9 cellular contexts compared by ENCODE assay signal in genomic region chr15:92624401-92624991, GRCh38. TPM values are rescaled to one million over a fixed set of nuclear protein-coding genes. Genes with fewer than 3 reads are reported as not detected.
A peak's percentile ranks its signal among the peaks of the same experiment; 100 is the strongest.
DNase-seq lines count a peak whose midpoint lies in the region; ATAC-seq and TF ChIP-seq lines count a peak whose summit lies in the region.
"Had no signal": no experiment of that assay in that cellular context is flagged by ENCODE, and none has a peak within 500 bp of the region (broad histone marks: within the 10 kb centered on the region; RNA-seq: fewer than 3 reads in every experiment).

No MANE protein-coding gene starts in this region.

- H3K27me3 Mint-ChIP-seq in activated CD8-positive, alpha-beta T cell treated with anti-CD3 and anti-CD28 coated beads for 36 hours, result peaks cover 4% of the 10 kb centered on the region
- H3K27me3 Mint-ChIP-seq in activated CD8-positive, alpha-beta T cell treated with anti-CD3 and anti-CD28 coated beads, Interleukin-2, amount 10 ng/mL, durations not matched to agents 7 days and 5 days (ENCODE audit: low read depth), result no peaks in the 10 kb centered on the region
- H3K27me3 Mint-ChIP-seq in type B pancreatic cell (no peaks in the 10 kb centered on the region), T-cell (no peaks in the 10 kb centered on the region), natural killer cell (ENCODE audit: low read depth in 2 of 2) (peaks cover 0 to 4% of the 10 kb centered on the region in 2 donors)

- peak overlapping the region; percentile 23 for H3K27ac Mint-ChIP-seq in activated CD8-positive, alpha-beta T cell treated with anti-CD3 and anti-CD28 coated beads for 36 hours
- H3K27ac Mint-ChIP-seq in activated CD8-positive, alpha-beta T cell treated with anti-CD3 and anti-CD28 coated beads, Interleukin-2, amount 10 ng/mL, durations not matched to agents 7 days and 5 days, result no peak overlapping the region
- H3K27ac Mint-ChIP-seq in type B pancreatic cell (peak overlapping the region; percentile 62), T-cell (no peak overlapping the region), natural killer cell (no peak overlapping the region)

- H3K9ac ChIP-seq in endocrine pancreas (ENCODE audit: control insufficient read depth, insufficient read depth, low read length), result peak overlapping the region; percentile 3
- H3K9ac ChIP-seq in mucosa of stomach (ENCODE audit: low read length), result peak overlapping the region; percentile 7

- H3K4me3 ChIP-seq in endocrine pancreas (ENCODE audit: control insufficient read depth, insufficient read depth, low read length), result no peak overlapping the region
- H3K4me3 ChIP-seq in mucosa of stomach (ENCODE audit: low read length), result no peak overlapping the region

- H3K36me3 Mint-ChIP-seq in activated CD8-positive, alpha-beta T cell treated with anti-CD3 and anti-CD28 coated beads for 36 hours (ENCODE audit: low read depth), result peaks cover 1% of the 10 kb centered on the region
- H3K36me3 Mint-ChIP-seq in activated CD8-positive, alpha-beta T cell treated with anti-CD3 and anti-CD28 coated beads, Interleukin-2, amount 10 ng/mL, durations not matched to agents 7 days and 5 days (ENCODE audit: low read depth), result no peaks in the 10 kb centered on the region
- H3K36me3 Mint-ChIP-seq in type B pancreatic cell (peaks cover 14% of the 10 kb centered on the region), T-cell (no peaks in the 10 kb centered on the region), natural killer cell (no peaks in the 10 kb centered on the region)

- CTCF ChIA-PET in activated CD8-positive, alpha-beta T cell treated with anti-CD3 and anti-CD28 coated beads for 36 hours (lab: Charles Lee), result interaction anchor here (1.6 kb wide), 1 partner anchor 90 kb away, joined by 3 read pairs; no protein-coding TSS in a partner anchor
- CTCF ChIA-PET in activated CD8-positive, alpha-beta T cell treated with anti-CD3 and anti-CD28 coated beads, Interleukin-2, amount 10 ng/mL, durations not matched to agents 7 days and 5 days (lab: Charles Lee), result no interaction called here
- CTCF ChIA-PET in T-cell (lab: Charles Lee), result no interaction called here

- H3K27me3 ChIP-seq in endocrine pancreas (ENCODE audit: control insufficient read depth, insufficient read depth, low read length) (no peaks in the 10 kb centered on the region), mucosa of stomach (ENCODE audit: control insufficient read depth, insufficient read depth, low read length) (no peaks in the 10 kb centered on the region)

- no peak for DNase-seq in activated CD8-positive, alpha-beta T cell treated with anti-CD3 and anti-CD28 coated beads for 36 hours
- no peak for DNase-seq in activated CD8-positive, alpha-beta T cell treated with anti-CD3 and anti-CD28 coated beads, Interleukin-2, amount 10 ng/mL, durations not matched to agents 7 days and 5 days
- DNase-seq in type B pancreatic cell (ENCODE audit: extremely low spot score, unreplicated experiment) (no peak), T-cell (no peak), natural killer cell (no peak)
- DNase-seq: activated naive CD4-positive, alpha-beta T cell treated with anti-CD3 and anti-CD28 coated beads, Interleukin-2, amount 50 U/mL, for 16 hours had no signal

- peaks cover 6% of the 10 kb centered on the region for H3K36me3 ChIP-seq in endocrine pancreas (ENCODE audit: control insufficient read depth, insufficient read depth, low read length)
- H3K36me3 ChIP-seq in mucosa of stomach (ENCODE audit: control insufficient read depth, insufficient read depth, low read length), result peaks cover 7% of the 10 kb centered on the region

- ATAC-seq in activated CD8-positive, alpha-beta T cell treated with anti-CD3 and anti-CD28 coated beads for 36 hours, result no peak
- ATAC-seq in activated CD8-positive, alpha-beta T cell treated with anti-CD3 and anti-CD28 coated beads, Interleukin-2, amount 10 ng/mL, durations not matched to agents 7 days and 5 days, result no peak
- ATAC-seq in T-cell (replicated peaks in 1 of 4) (no peak), HG03520 (IDR thresholded peaks at IDR 0.05; ENCODE audit: unreplicated experiment) (no peak), natural killer cell (no peak)

- POLR2A ChIA-PET in activated CD8-positive, alpha-beta T cell treated with anti-CD3 and anti-CD28 coated beads for 36 hours (lab: Charles Lee), result no interaction called here
- POLR2A ChIA-PET in activated CD8-positive, alpha-beta T cell treated with anti-CD3 and anti-CD28 coated beads, Interleukin-2, amount 10 ng/mL, durations not matched to agents 7 days and 5 days (lab: Charles Lee), result no interaction called here
- POLR2A ChIA-PET in T-cell (lab: Charles Lee), result no interaction called here

- H3K4me1 ChIP-seq in endocrine pancreas (ENCODE audit: control insufficient read depth, insufficient read depth, low read length), result peaks cover 8% of the 10 kb centered on the region
- peaks cover 49% of the 10 kb centered on the region for H3K4me1 ChIP-seq in mucosa of stomach (ENCODE audit: control insufficient read depth, insufficient read depth, low read length)

- H3K9me3 Mint-ChIP-seq in activated CD8-positive, alpha-beta T cell treated with anti-CD3 and anti-CD28 coated beads for 36 hours, result no peaks in the 10 kb centered on the region
- H3K9me3 Mint-ChIP-seq in activated CD8-positive, alpha-beta T cell treated with anti-CD3 and anti-CD28 coated beads, Interleukin-2, amount 10 ng/mL, durations not matched to agents 7 days and 5 days (ENCODE audit: insufficient read depth), result no peaks in the 10 kb centered on the region
- no peaks in the 10 kb centered on the region for H3K9me3 Mint-ChIP-seq in type B pancreatic cell
- no peaks in the 10 kb centered on the region for H3K9me3 Mint-ChIP-seq in T-cell
- no peaks in the 10 kb centered on the region for H3K9me3 Mint-ChIP-seq in natural killer cell

- intact Hi-C loops in activated CD8-positive, alpha-beta T cell treated with anti-CD3 and anti-CD28 coated beads for 36 hours (cut with micrococcal nuclease), result no loop called here
- intact Hi-C loops in natural killer cell (cut with micrococcal nuclease), result no loop called here

- H3K4me3 Mint-ChIP-seq in activated CD8-positive, alpha-beta T cell treated with anti-CD3 and anti-CD28 coated beads for 36 hours, result no peak overlapping the region
- no peak overlapping the region for H3K4me3 Mint-ChIP-seq in activated CD8-positive, alpha-beta T cell treated with anti-CD3 and anti-CD28 coated beads, Interleukin-2, amount 10 ng/mL, durations not matched to agents 7 days and 5 days
- H3K4me3 Mint-ChIP-seq in type B pancreatic cell (no peak overlapping the region), T-cell (no peak overlapping the region), natural killer cell (no peak overlapping the region)

- H3K9me3 ChIP-seq in endocrine pancreas (ENCODE audit: control insufficient read depth, low read length), result no peaks in the 10 kb centered on the region
- H3K9me3 ChIP-seq in mucosa of stomach (ENCODE audit: control insufficient read depth, low read length), result no peaks in the 10 kb centered on the region

- peaks cover 16% of the 10 kb centered on the region for H3K4me1 Mint-ChIP-seq in activated CD8-positive, alpha-beta T cell treated with anti-CD3 and anti-CD28 coated beads for 36 hours (ENCODE audit: low read depth)
- peaks cover 6% of the 10 kb centered on the region for H3K4me1 Mint-ChIP-seq in activated CD8-positive, alpha-beta T cell treated with anti-CD3 and anti-CD28 coated beads, Interleukin-2, amount 10 ng/mL, durations not matched to agents 7 days and 5 days (ENCODE audit: low read depth)
- H3K4me1 Mint-ChIP-seq in type B pancreatic cell (ENCODE audit: unreplicated experiment) (peaks cover 32% of the 10 kb centered on the region), T-cell (peaks cover 0 to 2% (median 0%) of the 10 kb centered on the region in 3 donors), natural killer cell (no peaks in the 10 kb centered on the region)

- TF ChIP-seq CTCF in activated CD8-positive, alpha-beta T cell treated with anti-CD3 and anti-CD28 coated beads for 36 hours (IDR thresholded peaks at IDR 0.05), result no peak
- no peak for TF ChIP-seq CTCF in type B pancreatic cell (conservative IDR thresholded peaks at IDR 0.05)
- no peak for TF ChIP-seq CTCF in natural killer cell (IDR thresholded peaks at IDR 0.05)

RNA-seq across cellular contexts. Expression of gene FAM174B, which starts 31.1 kb away (rescaled TPM):
- total RNA-seq in activated CD8-positive, alpha-beta T cell treated with anti-CD3 and anti-CD28 coated beads for 36 hours, result 1 to 10 TPM; 2.6 to 3.0 TPM
- 1 to 10 TPM; 2.5 to 3.3 TPM for total RNA-seq in activated CD8-positive, alpha-beta T cell treated with anti-CD3 and anti-CD28 coated beads, Interleukin-2, amount 10 ng/mL, durations not matched to agents 7 days and 5 days
- 33.2 and 41.4 TPM in 2 replicates for total RNA-seq in type B pancreatic cell (ENCODE audit: low replicate concordance)
- 10 to 100 TPM in 1 of 5 donors, 1 to 10 TPM in 4; 3.6 to 12.3 (median 4.2) TPM for total RNA-seq in T-cell
- 1 to 10 TPM in 1 of 3 donors, under 1 TPM in 2; 0.68 to 2.6 (median 0.88) TPM for total RNA-seq in natural killer cell

Comparison
In these comparisons a context has a peak if more than half of its experiments do, and no peak if none do; other contexts are left out.
1. H3K27ac Mint-ChIP-seq: peak in activated CD8-positive, alpha-beta T cell treated with anti-CD3 and anti-CD28 coated beads for 36 hours (single experiment) and type B pancreatic cell (single experiment); none in activated CD8-positive, alpha-beta T cell treated with anti-CD3 and anti-CD28 coated beads, Interleukin-2, amount 10 ng/mL, durations not matched to agents 7 days and 5 days (single experiment), T-cell (0 of 2) and natural killer cell (0 of 2).